In the genomic region with DNA sequence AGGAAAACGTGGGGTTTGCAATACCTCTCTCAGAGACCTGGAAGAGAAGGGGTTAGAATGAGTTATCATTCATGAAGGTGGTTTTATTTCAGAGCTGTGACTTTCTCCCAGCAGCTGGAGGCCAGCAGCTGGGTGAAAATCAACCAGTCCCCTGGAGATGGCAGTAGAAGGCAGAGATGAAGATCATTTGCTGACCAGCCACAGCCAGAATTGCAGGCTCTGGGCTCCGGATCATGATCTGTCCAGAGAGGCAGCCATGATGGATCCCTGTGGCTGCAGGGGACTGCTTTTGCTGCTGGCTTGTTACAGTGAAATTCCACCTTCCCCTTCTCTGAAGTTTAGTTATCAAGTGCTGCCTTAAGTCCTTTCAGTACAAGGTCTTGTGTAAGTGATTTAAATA, we compare ENCODE assay signal across 11 cellular contexts. TPM values are rescaled to one million over a fixed set of nuclear protein-coding genes. Genes with fewer than 3 reads are reported as not detected.
DNase-seq lines count a peak whose midpoint lies in the region; ATAC-seq, FAIRE-seq and TF ChIP-seq lines count a peak whose summit lies in the region.
"Had no signal": no experiment of that assay in that cellular context is flagged by ENCODE, and none has a peak within 500 bp of the region (broad histone marks: within the 10 kb centered on the region; RNA-seq: fewer than 3 reads in every experiment).

No MANE protein-coding gene starts in this region.

- DNase-seq in AG10803 (ENCODE audit: low read depth), result peak; percentile 16
- peak; percentile 28 for DNase-seq in HTR-8/SVneo (ENCODE audit: insufficient read length, low spot score)
- DNase-seq in K562 (ENCODE audit: extremely low read depth in 1 of 4, low spot score in 3 of 4), result peak; percentile 14 to 51 (median 30)
- peak; percentile 45 for DNase-seq in HepG2 (ENCODE audit: low spot score)
- DNase-seq in GM19239 (ENCODE audit: insufficient read length, low spot score), result no peak
- DNase-seq: DND-41, NCI-H2081 had no signal

- H3K36me3 ChIP-seq in K562 (ENCODE audit: control insufficient read depth, insufficient read depth, low read length) (no peaks in the 10 kb centered on the region), HepG2 (replicated peaks in 1 of 2; ENCODE audit: control insufficient read depth in 1 of 2, insufficient read depth in 2 of 2, low read length in 2 of 2) (no peaks in the 10 kb centered on the region)
- H3K36me3 ChIP-seq: thoracic aorta had no signal

- 0% methylated on average over 2 of the region's 2 CpGs for WGBS in K562 (ENCODE audit: insufficient coverage, low coverage, missing lambda C conversion rate)
- 39% methylated on average over 2 of the region's 2 CpGs for WGBS in HepG2 (ENCODE audit: low lambda C conversion rate)

- ATAC-seq in K562, result peak; percentile 95
- peak; percentile 95 for ATAC-seq in HepG2
- no peak for ATAC-seq in GM19035 (IDR thresholded peaks at IDR 0.05; ENCODE audit: unreplicated experiment)
- ATAC-seq in HG03439 (IDR thresholded peaks at IDR 0.05; ENCODE audit: unreplicated experiment), result no peak
- ATAC-seq in GM21526 (IDR thresholded peaks at IDR 0.05; ENCODE audit: low FRiP score, unreplicated experiment), result no peak

- CTCF ChIA-PET in K562 (lab: Yijun Ruan, JAX; ENCODE audit: low intra/inter-chr PET ratio), result no interaction called here
- CTCF ChIA-PET in HepG2 (lab: Yijun Ruan, JAX; ENCODE audit: low intra/inter-chr PET ratio, low total read pairs), result no interaction called here

- peak; percentile 23 to 59; a peak in 2 of 4 replicates for TF ChIP-seq RAD21 in K562 (CRISPR knock-in tag; conservative IDR thresholded peaks at IDR 0.05 in 1 of 2, IDR thresholded peaks at IDR 0.05 in 1 of 2)
- TF ChIP-seq RAD21 in HepG2 (CRISPR knock-in tag; IDR thresholded peaks at IDR 0.05), result peak; percentile 65

- H2AFZ ChIP-seq in K562 (ENCODE audit: low read depth, low read length) (0 out of 2 replicates have a peak overlapping the region, but pooled peaks have one; percentile 14), HepG2 (ENCODE audit: low read length) (peak overlapping the region; percentile 76)

- H3K4me2 ChIP-seq in K562 (ENCODE audit: insufficient read depth, low read length), result no peak overlapping the region
- H3K4me2 ChIP-seq in HepG2 (ENCODE audit: low read depth, low read length), result no peak overlapping the region

- peak; percentile 28 for TF ChIP-seq CTCF in AG10803 (conservative IDR thresholded peaks at IDR 0.05; ENCODE audit: low read length)
- TF ChIP-seq CTCF in K562 (IDR thresholded peaks at IDR 0.05 in 2 of 3, conservative IDR thresholded peaks at IDR 0.05 in 1 of 3; ENCODE audit: insufficient read depth in 2 of 3, low read depth in 1 of 3, low read length in 3 of 3), result peak; percentile 43 to 54 (median 43); a peak in 5 of 6 replicates
- TF ChIP-seq CTCF in HepG2 (CRISPR knock-in tag; IDR thresholded peaks at IDR 0.05), result peak; percentile 62

- H3K27ac ChIP-seq in K562 (ENCODE audit: extremely low read depth, low read depth, low read length), result no peak overlapping the region
- H3K27ac ChIP-seq in HepG2 (ENCODE audit: extremely low read length, insufficient read depth, low read length), result no peak overlapping the region
- H3K27ac ChIP-seq: thoracic aorta had no signal

- FAIRE-seq in HTR-8/SVneo (lab: Jason Lieb, UNC), result no peak
- FAIRE-seq in K562 (lab: Jason Lieb, UNC), result no peak
- FAIRE-seq in HepG2 (lab: Jason Lieb, UNC), result peak; percentile 23
- FAIRE-seq in GM19239 (lab: Jason Lieb, UNC), result no peak

- in situ Hi-C loops in K562 (cut with MboI), result loop anchor here (5.0 kb wide), 1 partner anchor 94 kb away; no protein-coding TSS in a partner anchor
- in situ Hi-C loops in HepG2 (cut with HindIII; ENCODE audit: extremely low pct_ligation_motif_present, low pct_unique_long_range_greater_than_20kb), result no loop called here

- no peaks in the 10 kb centered on the region; a peak in 1 of 5 replicates for H3K27me3 ChIP-seq in K562 (ENCODE audit: control insufficient read depth in 2 of 2, insufficient read depth in 2 of 2, low read length in 2 of 2)
- H3K27me3 ChIP-seq in HepG2 (ENCODE audit: control insufficient read depth in 1 of 2, insufficient read depth in 2 of 2, low read length in 2 of 2), result no peaks in the 10 kb centered on the region

- H3K9ac ChIP-seq in K562 (ENCODE audit: insufficient read depth in 1 of 2, low read depth in 2 of 2, low read length in 2 of 2) (no peak overlapping the region), HepG2 (ENCODE audit: insufficient read depth, low read depth, low read length) (no peak overlapping the region)

- TF ChIP-seq POLR2A in K562 (conservative IDR thresholded peaks at IDR 0.05) (no peak), HepG2 (IDR thresholded peaks at IDR 0.05; ENCODE audit: insufficient read depth in 1 of 2, low read depth in 2 of 2, low read length in 2 of 2) (no peak)

- H3K79me2 ChIP-seq in K562 (ENCODE audit: control insufficient read depth, insufficient read depth, low read length) (no peaks in the 10 kb centered on the region), HepG2 (ENCODE audit: insufficient read depth, low read length) (no peaks in the 10 kb centered on the region)

- no peaks in the 10 kb centered on the region for H3K9me1 ChIP-seq in K562 (ENCODE audit: control insufficient read depth, insufficient read depth, low read length)

- H4K20me1 ChIP-seq in K562 (replicated peaks; ENCODE audit: control insufficient read depth, insufficient read depth, low read length) (no peaks in the 10 kb centered on the region), HepG2 (ENCODE audit: insufficient read depth, low read length) (no peaks in the 10 kb centered on the region)

- BruUV-seq in K562 (replicated peaks; lab: Mats Ljungman, UMichigan) (no TSS peak), HepG2 (replicated peaks; lab: Mats Ljungman, UMichigan) (no TSS peak)

- no peak for TF ChIP-seq EP300 in K562 (IDR thresholded peaks at IDR 0.05; ENCODE audit: low read length)
- no peak for TF ChIP-seq EP300 in HepG2 (IDR thresholded peaks at IDR 0.05; ENCODE audit: low read depth in 2 of 2, low read length in 2 of 2)
- TF ChIP-seq EP300 in HepG2 (CRISPR knock-in tag; IDR thresholded peaks at IDR 0.05; ENCODE audit: borderline replicate concordance), result no peak

- no peaks in the 10 kb centered on the region for H3K9me3 ChIP-seq in K562 (replicated peaks; ENCODE audit: control insufficient read depth, insufficient read depth, low read depth, low read length)
- H3K9me3 ChIP-seq in HepG2 (ENCODE audit: low read length), result no peaks in the 10 kb centered on the region
- H3K9me3 ChIP-seq: thoracic aorta had no signal

- POLR2A ChIA-PET in K562 (lab: Yijun Ruan, JAX), result no interaction called here
- POLR2A ChIA-PET in HepG2 (lab: Yijun Ruan, JAX), result no interaction called here

- no peak overlapping the region for H3K4me3 ChIP-seq in AG10803 (ENCODE audit: low read length)
- no peak overlapping the region for H3K4me3 ChIP-seq in K562
- H3K4me3 ChIP-seq in HepG2 (replicated peaks in 1 of 3; ENCODE audit: insufficient read depth in 1 of 3, low read depth in 2 of 3, low read length in 3 of 3), result no peak overlapping the region
- H3K4me3 ChIP-seq: thoracic aorta had no signal

- H3K4me1 ChIP-seq in K562 (replicated peaks in 1 of 2; ENCODE audit: control insufficient read depth in 2 of 2, insufficient read depth in 2 of 2, low read length in 2 of 2), result no peaks in the 10 kb centered on the region
- H3K4me1 ChIP-seq in HepG2 (ENCODE audit: insufficient read depth, low read length), result peaks cover 47% of the 10 kb centered on the region

- intact Hi-C loops in K562 (cut with micrococcal nuclease), result loop anchor here (5.0 kb wide), 2 partner anchors 36 to 101 kb away; no protein-coding TSS in a partner anchor
- intact Hi-C loops in HepG2 (cut with micrococcal nuclease; ENCODE audit: unreplicated experiment), result no loop called here

RNA-seq across cellular contexts. Expression of a gene that starts 46.9 kb away (rescaled TPM):
- 10.2 and 30.3 TPM in 2 replicates for total RNA-seq in K562 (2011; cell fraction: chromatin; rRNA removed; ENCODE audit: low replicate concordance)
- total RNA-seq in K562 (2011; cell fraction: nucleolus; rRNA removed), result 4.5 and 7.9 TPM in 2 replicates
- 11.4 and 20.8 TPM in 2 replicates for total RNA-seq in K562 (2011; cell fraction: nucleoplasm; rRNA removed)
- 10.9 and 18.9 TPM in 2 replicates for total RNA-seq in K562 (2014; rRNA removed)
- 15.5 and 16.2 TPM in 2 replicates for total RNA-seq in K562 (2014; rRNA removed; fragmentation: Illumina TruSeq; extraction: Trizol)
- 12.7 and 15.4 TPM in 2 replicates for total RNA-seq in K562 (2015; rRNA removed; fragmentation: Illumina TruSeq; extraction: Trizol)
- total RNA-seq in K562 (2021), result 14.8 and 18.8 TPM in 2 replicates
- 20.1 and 31.1 TPM in 2 replicates for polyA plus RNA-seq in K562 (2011; rRNA removed)
- polyA plus RNA-seq in K562 (2011; cell fraction: cytosol; rRNA removed), result 16.4 and 20.3 TPM in 2 replicates
- 23.1 and 24.9 TPM in 2 replicates for polyA plus RNA-seq in K562 (2011; cell fraction: nucleus; rRNA removed)
- polyA plus RNA-seq in K562 (2012), result 15.7 and 19.2 TPM in 2 replicates
- polyA plus RNA-seq in K562 (2014; fragmentation: Illumina TruSeq; extraction: Trizol), result 20.0 and 23.2 TPM in 2 replicates
- polyA plus RNA-seq in K562 (2014; fragmentation: Nextera tagmentation; extraction: Ambion mirVana), result 1 to 10 TPM; 2.4 to 3.5 TPM
- polyA plus RNA-seq in K562 (2014; rRNA removed), result 14.8 and 15.6 TPM in 2 replicates
- polyA minus RNA-seq in K562 (2011; rRNA and poly(A)+ RNA removed), result 32.2 and 50.1 TPM in 2 replicates
- 8.7 and 14.2 TPM in 2 replicates for polyA minus RNA-seq in K562 (2011; cell fraction: cytosol; rRNA and poly(A)+ RNA removed)
- polyA minus RNA-seq in K562 (2011; cell fraction: nucleus; rRNA and poly(A)+ RNA removed), result 14.0 and 16.4 TPM in 2 replicates
- 27.2 and 35.8 TPM in 2 replicates for total RNA-seq in HepG2 (2016; rRNA removed; fragmentation: Illumina TruSeq; extraction: Trizol)
- total RNA-seq in HepG2 (2016; cell fraction: cytosol; rRNA removed; fragmentation: Illumina TruSeq; extraction: Trizol; ENCODE audit: low read depth), result 4.2 and 5.3 TPM in 2 replicates
- total RNA-seq in HepG2 (2016; cell fraction: insoluble cytoplasmic fraction; rRNA removed; fragmentation: Illumina TruSeq; extraction: Trizol), result 28.1 and 29.2 TPM in 2 replicates
- total RNA-seq in HepG2 (2016; cell fraction: membrane; rRNA removed; fragmentation: Illumina TruSeq; extraction: Trizol), result 18.8 and 21.0 TPM in 2 replicates
- 39.7 and 44.2 TPM in 2 replicates for total RNA-seq in HepG2 (2016; cell fraction: nucleus; rRNA removed; fragmentation: Illumina TruSeq; extraction: Trizol)
- 46.0 and 59.8 TPM in 2 replicates for polyA plus RNA-seq in HepG2 (2011; rRNA removed)
- polyA plus RNA-seq in HepG2 (2011; cell fraction: cytosol; rRNA removed), result 26.3 and 35.4 TPM in 2 replicates
- polyA plus RNA-seq in HepG2 (2011; cell fraction: nucleus; rRNA removed), result 64.3 and 66.3 TPM in 2 replicates
- 33.8 and 46.3 TPM in 2 replicates for polyA plus RNA-seq in HepG2 (2012)
- polyA plus RNA-seq in HepG2 (2016; cell fraction: cytosol; fragmentation: Illumina TruSeq; extraction: Trizol; ENCODE audit: low read depth), result 2.9 and 3.0 TPM in 2 replicates
- 36.1 and 39.7 TPM in 2 replicates for polyA plus RNA-seq in HepG2 (2016; cell fraction: insoluble cytoplasmic fraction; fragmentation: Illumina TruSeq; extraction: Trizol; ENCODE audit: low read depth)
- 14.1 and 15.1 TPM in 2 replicates for polyA plus RNA-seq in HepG2 (2016; cell fraction: membrane; fragmentation: Illumina TruSeq; extraction: Trizol; ENCODE audit: low read depth)
- 82.5 and 98.3 TPM in 2 replicates for polyA plus RNA-seq in HepG2 (2016; cell fraction: nucleus; fragmentation: Illumina TruSeq; extraction: Trizol; ENCODE audit: insufficient read depth, low read depth)
- polyA minus RNA-seq in HepG2 (2011; rRNA and poly(A)+ RNA removed; ENCODE audit: low replicate concordance), result 32.7 and 35.7 TPM in 2 replicates
- 26.5 and 28.4 TPM in 2 replicates for polyA minus RNA-seq in HepG2 (2011; cell fraction: cytosol; rRNA and poly(A)+ RNA removed)
- polyA minus RNA-seq in HepG2 (2011; cell fraction: nucleus; rRNA and poly(A)+ RNA removed), result 91.2 and 95.0 TPM in 2 replicates

Comparison
In these comparisons a context has a peak if more than half of its experiments do, and no peak if none do; other contexts are left out.
1. ATAC-seq: peak in K562 (single experiment) and HepG2 (single experiment); none in GM19035 (single experiment), HG03439 (single experiment) and GM21526 (single experiment).
2. Peak in every context shown above with its lines, with median percentiles within 50 percentile points of each other: CTCF ChIP-seq.